ENCODE assay signal across 2 cellular contexts in the genomic region with DNA sequence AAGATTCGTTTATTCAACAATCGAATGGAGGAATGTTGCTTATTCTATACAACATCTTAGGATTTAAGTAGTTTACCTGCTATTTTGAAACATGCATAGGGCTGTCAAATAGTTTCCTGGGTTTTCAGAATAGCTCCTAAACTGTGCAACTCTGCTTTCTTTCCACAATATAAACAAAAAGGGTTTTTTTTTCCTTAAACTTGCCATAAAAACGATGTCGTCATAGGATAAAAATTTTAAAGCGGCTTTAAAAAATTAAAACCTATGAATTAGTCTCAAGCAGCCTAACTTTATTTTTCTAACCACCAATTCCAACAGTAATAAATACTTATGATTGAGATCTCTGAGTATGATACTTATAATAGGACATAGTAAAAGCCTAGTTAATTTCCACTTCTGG.
TF ChIP-seq lines count a peak whose summit lies in the region.

No MANE protein-coding gene starts in this region.

TF ChIP-seq in IMR-90, 13 proteins besides CTCF, POLR2A, EP300 and RAD21:
- TF ChIP-seq MXI1 (IDR thresholded peaks at IDR 0.05; ENCODE audit: borderline replicate concordance, low read depth, low read length), result no peak
- TF ChIP-seq, protein P1, sequence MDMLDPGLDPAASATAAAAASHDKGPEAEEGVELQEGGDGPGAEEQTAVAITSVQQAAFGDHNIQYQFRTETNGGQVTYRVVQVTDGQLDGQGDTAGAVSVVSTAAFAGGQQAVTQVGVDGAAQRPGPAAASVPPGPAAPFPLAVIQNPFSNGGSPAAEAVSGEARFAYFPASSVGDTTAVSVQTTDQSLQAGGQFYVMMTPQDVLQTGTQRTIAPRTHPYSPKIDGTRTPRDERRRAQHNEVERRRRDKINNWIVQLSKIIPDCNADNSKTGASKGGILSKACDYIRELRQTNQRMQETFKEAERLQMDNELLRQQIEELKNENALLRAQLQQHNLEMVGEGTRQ (IDR thresholded peaks at IDR 0.05; ENCODE audit: low read depth, low read length), result no peak
- TF ChIP-seq CEBPB (IDR thresholded peaks at IDR 0.05; ENCODE audit: low read depth, low read length), result no peak
- no peak for TF ChIP-seq BHLHE40 (IDR thresholded peaks at IDR 0.05; ENCODE audit: low read depth, low read length)
- no peak for TF ChIP-seq RCOR1 (IDR thresholded peaks at IDR 0.05; ENCODE audit: insufficient replicate concordance, low read length)

TF ChIP-seq in SK-N-SH treated with all-trans-retinoic acid at 6 μM for 48 hours, 23 proteins besides CTCF, POLR2A, EP300 and RAD21:
- TF ChIP-seq OSR1 (CRISPR knock-in tag; IDR thresholded peaks at IDR 0.05) (no peak), RARB (CRISPR knock-in tag; IDR thresholded peaks at IDR 0.05) (no peak), ZNF8 (CRISPR knock-in tag; IDR thresholded peaks at IDR 0.05) (no peak), ZNF70 (CRISPR knock-in tag; IDR thresholded peaks at IDR 0.05) (no peak), GLIS3 (CRISPR knock-in tag; IDR thresholded peaks at IDR 0.05) (no peak), ZNF565 (CRISPR knock-in tag; conservative IDR thresholded peaks at IDR 0.05; ENCODE audit: low read depth) (no peak), BACH2 (CRISPR knock-in tag; IDR thresholded peaks at IDR 0.05; ENCODE audit: borderline replicate concordance) (no peak), TCF4 (CRISPR knock-in tag; IDR thresholded peaks at IDR 0.05; ENCODE audit: borderline replicate concordance) (no peak), PPARA (CRISPR knock-in tag; IDR thresholded peaks at IDR 0.05; ENCODE audit: borderline replicate concordance) (no peak)
- TF ChIP-seq, protein P2, sequence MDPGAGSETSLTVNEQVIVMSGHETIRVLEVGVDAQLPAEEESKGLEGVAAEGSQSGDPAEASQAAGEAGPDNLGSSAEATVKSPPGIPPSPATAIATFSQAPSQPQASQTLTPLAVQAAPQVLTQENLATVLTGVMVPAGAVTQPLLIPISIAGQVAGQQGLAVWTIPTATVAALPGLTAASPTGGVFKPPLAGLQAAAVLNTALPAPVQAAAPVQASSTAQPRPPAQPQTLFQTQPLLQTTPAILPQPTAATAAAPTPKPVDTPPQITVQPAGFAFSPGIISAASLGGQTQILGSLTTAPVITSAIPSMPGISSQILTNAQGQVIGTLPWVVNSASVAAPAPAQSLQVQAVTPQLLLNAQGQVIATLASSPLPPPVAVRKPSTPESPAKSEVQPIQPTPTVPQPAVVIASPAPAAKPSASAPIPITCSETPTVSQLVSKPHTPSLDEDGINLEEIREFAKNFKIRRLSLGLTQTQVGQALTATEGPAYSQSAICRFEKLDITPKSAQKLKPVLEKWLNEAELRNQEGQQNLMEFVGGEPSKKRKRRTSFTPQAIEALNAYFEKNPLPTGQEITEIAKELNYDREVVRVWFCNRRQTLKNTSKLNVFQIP (CRISPR knock-in tag; IDR thresholded peaks at IDR 0.05; ENCODE audit: borderline replicate concordance, low read depth), result no peak
